8 cellular contexts compared by ENCODE assay signal in genomic region chr18:51196116-51196810, GRCh38. TPM values are rescaled to one million over a fixed set of nuclear protein-coding genes. Genes with fewer than 3 reads are reported as not detected.
DNase-seq lines count a peak whose midpoint lies in the region; ATAC-seq and TF ChIP-seq lines count a peak whose summit lies in the region.

No MANE protein-coding gene starts in this region.

- H3K9me3 ChIP-seq in MG63 (no peaks in the 10 kb centered on the region), fibroblast of lung (ENCODE audit: control insufficient read depth, insufficient read depth, low read depth, low read length) (no peaks in the 10 kb centered on the region), neural cell (ENCODE audit: low read length) (no peaks in the 10 kb centered on the region)

- no peak for TF ChIP-seq EP300 in neural cell (conservative IDR thresholded peaks at IDR 0.05; ENCODE audit: poor library complexity, severe bottlenecking)

- H3K4me2 ChIP-seq in fibroblast of lung (ENCODE audit: extremely low read depth, insufficient read depth, low read length) (peak overlapping the region; percentile 90), neural cell (ENCODE audit: low read length) (peak overlapping the region; percentile 11)

- H3K27ac Mint-ChIP-seq in activated T-cell treated with anti-CD3 and anti-CD28 coated beads, Interleukin-2, amount 50 U/mL, for 72 hours = peak overlapping the region; percentile 39

- H3K9me2 ChIP-seq in neural cell (ENCODE audit: insufficient read depth, low read length) = no peaks in the 10 kb centered on the region

- H2AFZ ChIP-seq in fibroblast of lung (ENCODE audit: low read length) (peak overlapping the region; percentile 69), neural cell (ENCODE audit: low read depth, low read length) (peak overlapping the region; percentile 16)

- no peaks in the 10 kb centered on the region for H3K27me3 Mint-ChIP-seq in activated T-cell treated with anti-CD3 and anti-CD28 coated beads, Interleukin-2, amount 50 U/mL, for 72 hours (ENCODE audit: low read depth)

- peak overlapping the region; percentile 72 for H3K9ac ChIP-seq in fibroblast of lung (ENCODE audit: insufficient read depth, low read length)
- H3K9ac ChIP-seq in neural cell (ENCODE audit: low read length) = peak overlapping the region; percentile 98

- H3K4me3 ChIP-seq in MG63 (peak overlapping the region; percentile 67), fibroblast of lung (replicated peaks in 1 of 4; ENCODE audit: control extremely low read depth in 1 of 4, insufficient read depth in 1 of 4, low read depth in 3 of 4, low read length in 4 of 4) (peak overlapping the region; percentile 76 to 95 (median 90)), neural cell (ENCODE audit: low read length) (peak overlapping the region; percentile 98)

- peaks cover 4% of the 10 kb centered on the region for H3F3A ChIP-seq in neural cell (ENCODE audit: insufficient read depth, low read length, poor library complexity, severe bottlenecking)

- H3K27me3 ChIP-seq in MG63 = no peaks in the 10 kb centered on the region
- no peaks in the 10 kb centered on the region for H3K27me3 ChIP-seq in fibroblast of lung (ENCODE audit: control insufficient read depth, insufficient read depth, low read length)
- H3K27me3 ChIP-seq in neural cell (ENCODE audit: insufficient read depth, low read depth, low read length) = no peaks in the 10 kb centered on the region

- peaks cover 2% of the 10 kb centered on the region for H3K4me1 ChIP-seq in fibroblast of lung (ENCODE audit: control insufficient read depth, extremely low read depth, insufficient read depth, low read length)

- H3K9me3 Mint-ChIP-seq in activated T-cell treated with anti-CD3 and anti-CD28 coated beads, Interleukin-2, amount 50 U/mL, for 72 hours = peaks cover 0 to 2% of the 10 kb centered on the region in 2 donors

- H4K20me1 ChIP-seq in fibroblast of lung (ENCODE audit: control insufficient read depth, extremely low read depth, insufficient read depth, low read length) (peaks cover 3% of the 10 kb centered on the region), neural cell (ENCODE audit: insufficient read depth) (peaks cover 16% of the 10 kb centered on the region)

- H3K36me3 Mint-ChIP-seq in activated T-cell treated with anti-CD3 and anti-CD28 coated beads, Interleukin-2, amount 50 U/mL, for 72 hours (ENCODE audit: insufficient read depth in 2 of 2) = peaks cover 22 to 24% of the 10 kb centered on the region in 2 donors

- peaks cover 44% of the 10 kb centered on the region for H3K4me1 Mint-ChIP-seq in activated T-cell treated with anti-CD3 and anti-CD28 coated beads, Interleukin-2, amount 50 U/mL, for 72 hours (ENCODE audit: low read depth)

- TF ChIP-seq CTCF in fibroblast of lung (conservative IDR thresholded peaks at IDR 0.05 in 1 of 2, IDR thresholded peaks at IDR 0.05 in 1 of 2; ENCODE audit: low read depth in 1 of 2, low read length in 2 of 2) (no peak), neural cell (IDR thresholded peaks at IDR 0.05; ENCODE audit: poor library complexity, severe bottlenecking) (no peak)

- H3K79me2 ChIP-seq in fibroblast of lung (ENCODE audit: control insufficient read depth, insufficient read depth, low read length) (peaks cover 55% of the 10 kb centered on the region), neural cell (replicated peaks; ENCODE audit: insufficient read depth, low read length) (peaks cover 56% of the 10 kb centered on the region)

- H3K27ac ChIP-seq in fibroblast of lung (ENCODE audit: insufficient read depth, low read length) (peak overlapping the region; percentile 81), neural cell (ENCODE audit: low read length) (peak overlapping the region; percentile 94)

- H3K4me3 Mint-ChIP-seq in activated T-cell treated with anti-CD3 and anti-CD28 coated beads, Interleukin-2, amount 50 U/mL, for 72 hours = peak overlapping the region; percentile 80 to 91

- ATAC-seq in GM19455 (IDR thresholded peaks at IDR 0.05; ENCODE audit: unreplicated experiment) = peak; percentile 1
- ATAC-seq in activated T-cell treated with anti-CD3 and anti-CD28 coated beads, Interleukin-2, amount 50 U/mL, for 72 hours (replicated peaks in 1 of 2) = peak; percentile 0 to 3

- peak; percentile 20 for DNase-seq in AG08396 (ENCODE audit: low spot score)
- DNase-seq in MG63 = peak; percentile 30
- DNase-seq in activated T-cell treated with anti-CD3 and anti-CD28 coated beads, Interleukin-2, amount 50 U/mL, for 72 hours = peak; percentile 56 to 67
- DNase-seq in fibroblast of lung (ENCODE audit: low read depth in 2 of 2) = peak; percentile 20 to 39
- peak; percentile 45 for DNase-seq in superior temporal gyrus (ENCODE audit: extremely low spot score)
- no peak for DNase-seq in NCI-H1436 treated with DMSO at 0.1 percent for 48 hours (lab: John Stamatoyannopoulos, UW)

- no peak for TF ChIP-seq RAD21 in neural cell (conservative IDR thresholded peaks at IDR 0.05)

- H3K36me3 ChIP-seq in MG63 (no peaks in the 10 kb centered on the region; the same call in 1 of the 2 replicates), fibroblast of lung (ENCODE audit: control insufficient read depth, insufficient read depth, low read length) (no peaks in the 10 kb centered on the region), neural cell (ENCODE audit: insufficient read depth, low read length) (no peaks in the 10 kb centered on the region)

TF ChIP-seq in neural cell, 6 proteins besides CTCF, POLR2A, EP300 and RAD21:
- peak; percentile 48 for TF ChIP-seq MXI1 (conservative IDR thresholded peaks at IDR 0.05; ENCODE audit: poor library complexity, severe bottlenecking)
- TF ChIP-seq TAF1 (IDR thresholded peaks at IDR 0.05; ENCODE audit: low read depth) = no peak

RNA-seq across cellular contexts. Expression of gene MEX3C, which starts 1.2 kb away (rescaled TPM):
- 18.2 and 25.7 TPM in 2 replicates for total RNA-seq in MG63 (2014; rRNA removed; shearing (Covaris generic); ENCODE audit: low replicate concordance)
- 10 to 100 TPM; 85.0 to 94.5 TPM for total RNA-seq in activated T-cell treated with anti-CD3 and anti-CD28 coated beads, Interleukin-2, amount 50 U/mL, for 72 hours
- total RNA-seq in fibroblast of lung = 33.6 and 39.8 TPM in 2 replicates
- polyA plus RNA-seq in fibroblast of lung = 30.9 and 41.8 TPM in 2 replicates
- polyA plus RNA-seq in fibroblast of lung (2012) = 23.1 and 25.8 TPM in 2 replicates
- 8.5 and 21.9 TPM in 2 replicates for polyA minus RNA-seq in fibroblast of lung (ENCODE audit: low replicate concordance)
- 55.7 and 58.6 TPM in 2 replicates for polyA plus RNA-seq in neural cell
- polyA minus RNA-seq in neural cell = 195 and 202 TPM in 2 replicates
